In genomic region chr17:82461827-82462524, GRCh38 we compare ENCODE assay signal across 1 cellular context.
TF ChIP-seq lines count a peak whose summit lies in the region.

No MANE protein-coding gene starts in this region.

TF ChIP-seq in K562, 482 proteins besides CTCF, POLR2A, EP300 and RAD21 (continues in another document):
- TF ChIP-seq ZNF324 (CRISPR knock-in tag; IDR thresholded peaks at IDR 0.05) (no peak), DPF2 (IDR thresholded peaks at IDR 0.05) (peak; percentile 100), ZNF668 (CRISPR knock-in tag; IDR thresholded peaks at IDR 0.05) (peak; percentile 62; the same call in 1 of the 2 replicates), TAF7 (tag; IDR thresholded peaks at IDR 0.05) (no peak), CBX2 (IDR thresholded peaks at IDR 0.05; ENCODE audit: insufficient read depth, low read length, poor library complexity, severe bottlenecking) (no peak), KLF16 (IDR thresholded peaks at IDR 0.05) (peak; percentile 98), SUPT5H (IDR thresholded peaks at IDR 0.05) (no peak), BRCA1 (IDR thresholded peaks at IDR 0.05) (no peak), BRCA1 (CRISPR knock-in tag; IDR thresholded peaks at IDR 0.05) (no peak), ZNF398 (CRISPR knock-in tag; IDR thresholded peaks at IDR 0.05) (no peak), SMAD4 (CRISPR knock-in tag; conservative IDR thresholded peaks at IDR 0.05) (peak; percentile 95), MNT (conservative IDR thresholded peaks at IDR 0.05) (peak in 1 of 2 experiments; percentile 82; a peak in 3 of 4 replicates), HES1 (IDR thresholded peaks at IDR 0.05; ENCODE audit: low read depth) (peak; percentile 92), HNRNPUL1 (IDR thresholded peaks at IDR 0.05; ENCODE audit: low read length) (no peak), ZNF79 (CRISPR knock-in tag; IDR thresholded peaks at IDR 0.05; ENCODE audit: low read depth) (no peak), HMBOX1 (IDR thresholded peaks at IDR 0.05) (peak; percentile 91), CBX5 (IDR thresholded peaks at IDR 0.05; ENCODE audit: borderline replicate concordance, low read depth) (peak; percentile 10; the same call in 1 of the 2 replicates), TAL1 (IDR thresholded peaks at IDR 0.05) (peak; percentile 98), CHD4 (IDR thresholded peaks at IDR 0.05; ENCODE audit: insufficient read depth, insufficient replicate concordance, low read depth, low read length, poor library complexity, severe bottlenecking) (no peak), CBFA2T2 (conservative IDR thresholded peaks at IDR 0.05) (peak; percentile 99), ZNF408 (CRISPR knock-in tag; IDR thresholded peaks at IDR 0.05; ENCODE audit: low read depth) (no peak), SRSF3 (IDR thresholded peaks at IDR 0.05; ENCODE audit: insufficient read depth, low read length) (no peak), EHMT2 (IDR thresholded peaks at IDR 0.05) (peak; percentile 74; the same call in 1 of the 2 replicates), ZNF354B (CRISPR knock-in tag; IDR thresholded peaks at IDR 0.05) (no peak), THAP12 (CRISPR knock-in tag; IDR thresholded peaks at IDR 0.05) (no peak; the same call in 1 of the 2 replicates), CSDE1 (IDR thresholded peaks at IDR 0.05) (no peak), RBM25 (IDR thresholded peaks at IDR 0.05; ENCODE audit: low read depth, low read length, severe bottlenecking) (no peak), CHCHD3 (CRISPR knock-in tag; IDR thresholded peaks at IDR 0.05) (no peak), ZNF41 (CRISPR knock-in tag; conservative IDR thresholded peaks at IDR 0.05) (no peak), ZNF277 (CRISPR knock-in tag; IDR thresholded peaks at IDR 0.05; ENCODE audit: borderline replicate concordance) (no peak), MLLT1 (IDR thresholded peaks at IDR 0.05) (peak; percentile 30 to 83; a peak in 3 of 4 replicates), ZNF740 (CRISPR knock-in tag; IDR thresholded peaks at IDR 0.05) (peak; percentile 50; the same call in 1 of the 2 replicates), ZNF740 (tag; IDR thresholded peaks at IDR 0.05) (no peak), ZKSCAN8 (CRISPR knock-in tag; IDR thresholded peaks at IDR 0.05) (no peak), HNRNPL (IDR thresholded peaks at IDR 0.05; ENCODE audit: low read depth, low read length) (no peak), RNF2 (IDR thresholded peaks at IDR 0.05) (peak; percentile 99), ADNP (tag; IDR thresholded peaks at IDR 0.05) (no peak), MAFG (tag; conservative IDR thresholded peaks at IDR 0.05) (peak; percentile 65), FOXM1 (IDR thresholded peaks at IDR 0.05; ENCODE audit: low read depth) (peak; percentile 95), FOXM1 (CRISPR knock-in tag; IDR thresholded peaks at IDR 0.05; ENCODE audit: low read depth) (no peak), STAT5B (CRISPR knock-in tag; IDR thresholded peaks at IDR 0.05) (no peak), ARID3A (IDR thresholded peaks at IDR 0.05; ENCODE audit: borderline replicate concordance, low read depth, low read length) (no peak), ZNF449 (CRISPR knock-in tag; IDR thresholded peaks at IDR 0.05) (peak; percentile 24; the same call in 1 of the 2 replicates), MYNN (IDR thresholded peaks at IDR 0.05) (peak; percentile 92), MYNN (CRISPR knock-in tag; IDR thresholded peaks at IDR 0.05) (no peak), NCOR1 (IDR thresholded peaks at IDR 0.05) (peak; percentile 99), ZBTB2 (IDR thresholded peaks at IDR 0.05) (peak; percentile 78), CHAMP1 (IDR thresholded peaks at IDR 0.05) (no peak), MTA3 (IDR thresholded peaks at IDR 0.05; ENCODE audit: borderline replicate concordance) (peak; percentile 94), ETV5 (CRISPR knock-in tag; IDR thresholded peaks at IDR 0.05; ENCODE audit: low read depth) (0 out of 2 replicates have a peak, but pooled peaks have one; percentile 35)
